Comparison of ENCODE assay signal across 2 cellular contexts in the genomic region with DNA sequence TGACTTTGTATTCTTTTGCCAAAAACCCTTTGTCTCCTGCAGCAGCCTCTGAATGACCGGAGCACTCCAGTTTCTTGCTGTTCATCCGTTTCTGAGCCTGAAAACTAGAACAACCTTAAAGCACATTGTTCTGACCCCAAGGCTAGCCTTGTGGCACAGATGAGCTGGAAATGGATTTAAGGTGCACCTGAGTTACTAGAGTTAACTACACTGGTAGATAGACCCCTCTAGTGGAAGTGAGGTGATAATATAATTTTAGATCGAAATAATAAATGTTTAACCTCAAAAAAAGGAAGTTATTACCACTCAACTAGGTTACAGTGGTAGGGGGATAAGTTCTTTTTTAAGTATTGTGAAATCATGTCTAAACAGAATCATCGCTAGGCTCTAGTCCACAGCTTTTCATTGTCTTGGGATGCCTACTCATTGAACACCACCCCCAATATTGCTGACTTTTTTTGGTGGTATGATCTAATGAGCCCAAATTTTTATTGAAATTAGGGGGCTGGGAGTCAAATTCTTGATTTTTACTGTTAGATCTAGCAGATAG.
TF ChIP-seq lines count a peak whose summit lies in the region.

No MANE protein-coding gene starts in this region.

TF ChIP-seq in SK-N-SH, 30 proteins besides CTCF, POLR2A, EP300 and RAD21 (continued from another document):
- TF ChIP-seq, protein P1, sequence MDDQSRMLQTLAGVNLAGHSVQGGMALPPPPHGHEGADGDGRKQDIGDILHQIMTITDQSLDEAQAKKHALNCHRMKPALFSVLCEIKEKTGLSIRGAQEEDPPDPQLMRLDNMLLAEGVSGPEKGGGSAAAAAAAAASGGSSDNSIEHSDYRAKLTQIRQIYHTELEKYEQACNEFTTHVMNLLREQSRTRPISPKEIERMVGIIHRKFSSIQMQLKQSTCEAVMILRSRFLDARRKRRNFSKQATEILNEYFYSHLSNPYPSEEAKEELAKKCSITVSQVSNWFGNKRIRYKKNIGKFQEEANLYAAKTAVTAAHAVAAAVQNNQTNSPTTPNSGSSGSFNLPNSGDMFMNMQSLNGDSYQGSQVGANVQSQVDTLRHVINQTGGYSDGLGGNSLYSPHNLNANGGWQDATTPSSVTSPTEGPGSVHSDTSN (IDR thresholded peaks at IDR 0.05): no peak
- TF ChIP-seq YY1 (IDR thresholded peaks at IDR 0.05; ENCODE audit: low read depth) (no peak), GABPA (IDR thresholded peaks at IDR 0.05; ENCODE audit: low read depth) (no peak), JUND (IDR thresholded peaks at IDR 0.05) (no peak), SIN3A (IDR thresholded peaks at IDR 0.05; ENCODE audit: borderline replicate concordance, low read depth, low read length) (no peak), TCF12 (IDR thresholded peaks at IDR 0.05) (no peak), POLR2AphosphoS5 (IDR thresholded peaks at IDR 0.05; ENCODE audit: low read depth, low read length) (no peak), RCOR1 (IDR thresholded peaks at IDR 0.05; ENCODE audit: low read length) (no peak), RXRA (IDR thresholded peaks at IDR 0.05; ENCODE audit: borderline replicate concordance, low read depth) (no peak), NRF1 (IDR thresholded peaks at IDR 0.05; ENCODE audit: low read depth, low read length) (no peak)
- TF ChIP-seq, protein P2, sequence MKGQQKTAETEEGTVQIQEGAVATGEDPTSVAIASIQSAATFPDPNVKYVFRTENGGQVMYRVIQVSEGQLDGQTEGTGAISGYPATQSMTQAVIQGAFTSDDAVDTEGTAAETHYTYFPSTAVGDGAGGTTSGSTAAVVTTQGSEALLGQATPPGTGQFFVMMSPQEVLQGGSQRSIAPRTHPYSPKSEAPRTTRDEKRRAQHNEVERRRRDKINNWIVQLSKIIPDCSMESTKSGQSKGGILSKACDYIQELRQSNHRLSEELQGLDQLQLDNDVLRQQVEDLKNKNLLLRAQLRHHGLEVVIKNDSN (IDR thresholded peaks at IDR 0.05; ENCODE audit: borderline replicate concordance, low read depth): no peak
- TF ChIP-seq, protein P3, sequence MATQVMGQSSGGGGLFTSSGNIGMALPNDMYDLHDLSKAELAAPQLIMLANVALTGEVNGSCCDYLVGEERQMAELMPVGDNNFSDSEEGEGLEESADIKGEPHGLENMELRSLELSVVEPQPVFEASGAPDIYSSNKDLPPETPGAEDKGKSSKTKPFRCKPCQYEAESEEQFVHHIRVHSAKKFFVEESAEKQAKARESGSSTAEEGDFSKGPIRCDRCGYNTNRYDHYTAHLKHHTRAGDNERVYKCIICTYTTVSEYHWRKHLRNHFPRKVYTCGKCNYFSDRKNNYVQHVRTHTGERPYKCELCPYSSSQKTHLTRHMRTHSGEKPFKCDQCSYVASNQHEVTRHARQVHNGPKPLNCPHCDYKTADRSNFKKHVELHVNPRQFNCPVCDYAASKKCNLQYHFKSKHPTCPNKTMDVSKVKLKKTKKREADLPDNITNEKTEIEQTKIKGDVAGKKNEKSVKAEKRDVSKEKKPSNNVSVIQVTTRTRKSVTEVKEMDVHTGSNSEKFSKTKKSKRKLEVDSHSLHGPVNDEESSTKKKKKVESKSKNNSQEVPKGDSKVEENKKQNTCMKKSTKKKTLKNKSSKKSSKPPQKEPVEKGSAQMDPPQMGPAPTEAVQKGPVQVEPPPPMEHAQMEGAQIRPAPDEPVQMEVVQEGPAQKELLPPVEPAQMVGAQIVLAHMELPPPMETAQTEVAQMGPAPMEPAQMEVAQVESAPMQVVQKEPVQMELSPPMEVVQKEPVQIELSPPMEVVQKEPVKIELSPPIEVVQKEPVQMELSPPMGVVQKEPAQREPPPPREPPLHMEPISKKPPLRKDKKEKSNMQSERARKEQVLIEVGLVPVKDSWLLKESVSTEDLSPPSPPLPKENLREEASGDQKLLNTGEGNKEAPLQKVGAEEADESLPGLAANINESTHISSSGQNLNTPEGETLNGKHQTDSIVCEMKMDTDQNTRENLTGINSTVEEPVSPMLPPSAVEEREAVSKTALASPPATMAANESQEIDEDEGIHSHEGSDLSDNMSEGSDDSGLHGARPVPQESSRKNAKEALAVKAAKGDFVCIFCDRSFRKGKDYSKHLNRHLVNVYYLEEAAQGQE (IDR thresholded peaks at IDR 0.05; ENCODE audit: low read depth, low read length): no peak
- TF ChIP-seq, protein P4, sequence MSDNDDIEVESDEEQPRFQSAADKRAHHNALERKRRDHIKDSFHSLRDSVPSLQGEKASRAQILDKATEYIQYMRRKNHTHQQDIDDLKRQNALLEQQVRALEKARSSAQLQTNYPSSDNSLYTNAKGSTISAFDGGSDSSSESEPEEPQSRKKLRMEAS (IDR thresholded peaks at IDR 0.05; ENCODE audit: low read depth): no peak
- TF ChIP-seq, protein P5, sequence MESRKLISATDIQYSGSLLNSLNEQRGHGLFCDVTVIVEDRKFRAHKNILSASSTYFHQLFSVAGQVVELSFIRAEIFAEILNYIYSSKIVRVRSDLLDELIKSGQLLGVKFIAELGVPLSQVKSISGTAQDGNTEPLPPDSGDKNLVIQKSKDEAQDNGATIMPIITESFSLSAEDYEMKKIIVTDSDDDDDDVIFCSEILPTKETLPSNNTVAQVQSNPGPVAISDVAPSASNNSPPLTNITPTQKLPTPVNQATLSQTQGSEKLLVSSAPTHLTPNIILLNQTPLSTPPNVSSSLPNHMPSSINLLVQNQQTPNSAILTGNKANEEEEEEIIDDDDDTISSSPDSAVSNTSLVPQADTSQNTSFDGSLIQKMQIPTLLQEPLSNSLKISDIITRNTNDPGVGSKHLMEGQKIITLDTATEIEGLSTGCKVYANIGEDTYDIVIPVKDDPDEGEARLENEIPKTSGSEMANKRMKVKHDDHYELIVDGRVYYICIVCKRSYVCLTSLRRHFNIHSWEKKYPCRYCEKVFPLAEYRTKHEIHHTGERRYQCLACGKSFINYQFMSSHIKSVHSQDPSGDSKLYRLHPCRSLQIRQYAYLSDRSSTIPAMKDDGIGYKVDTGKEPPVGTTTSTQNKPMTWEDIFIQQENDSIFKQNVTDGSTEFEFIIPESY (IDR thresholded peaks at IDR 0.05; ENCODE audit: borderline replicate concordance, low read depth): no peak
- TF ChIP-seq, protein P6, sequence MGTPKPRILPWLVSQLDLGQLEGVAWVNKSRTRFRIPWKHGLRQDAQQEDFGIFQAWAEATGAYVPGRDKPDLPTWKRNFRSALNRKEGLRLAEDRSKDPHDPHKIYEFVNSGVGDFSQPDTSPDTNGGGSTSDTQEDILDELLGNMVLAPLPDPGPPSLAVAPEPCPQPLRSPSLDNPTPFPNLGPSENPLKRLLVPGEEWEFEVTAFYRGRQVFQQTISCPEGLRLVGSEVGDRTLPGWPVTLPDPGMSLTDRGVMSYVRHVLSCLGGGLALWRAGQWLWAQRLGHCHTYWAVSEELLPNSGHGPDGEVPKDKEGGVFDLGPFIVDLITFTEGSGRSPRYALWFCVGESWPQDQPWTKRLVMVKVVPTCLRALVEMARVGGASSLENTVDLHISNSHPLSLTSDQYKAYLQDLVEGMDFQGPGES (IDR thresholded peaks at IDR 0.05; ENCODE audit: low read depth, low read length): no peak

TF ChIP-seq in SK-N-SH treated with all-trans-retinoic acid at 6 μM for 48 hours, 23 proteins besides CTCF, POLR2A, EP300 and RAD21 (continued from another document):
- TF ChIP-seq ZNF565 (CRISPR knock-in tag; conservative IDR thresholded peaks at IDR 0.05; ENCODE audit: low read depth): no peak
- TF ChIP-seq ISL1 (CRISPR knock-in tag; IDR thresholded peaks at IDR 0.05): no peak
- TF ChIP-seq TCF4 (CRISPR knock-in tag; IDR thresholded peaks at IDR 0.05; ENCODE audit: borderline replicate concordance): no peak
- TF ChIP-seq ZFP30 (CRISPR knock-in tag; IDR thresholded peaks at IDR 0.05): no peak
- no peak for TF ChIP-seq ZNF70 (CRISPR knock-in tag; IDR thresholded peaks at IDR 0.05)
- no peak for TF ChIP-seq TOX (CRISPR knock-in tag; IDR thresholded peaks at IDR 0.05; ENCODE audit: borderline replicate concordance)
